Comparison of ENCODE assay signal across 9 cellular contexts in the genomic region with DNA sequence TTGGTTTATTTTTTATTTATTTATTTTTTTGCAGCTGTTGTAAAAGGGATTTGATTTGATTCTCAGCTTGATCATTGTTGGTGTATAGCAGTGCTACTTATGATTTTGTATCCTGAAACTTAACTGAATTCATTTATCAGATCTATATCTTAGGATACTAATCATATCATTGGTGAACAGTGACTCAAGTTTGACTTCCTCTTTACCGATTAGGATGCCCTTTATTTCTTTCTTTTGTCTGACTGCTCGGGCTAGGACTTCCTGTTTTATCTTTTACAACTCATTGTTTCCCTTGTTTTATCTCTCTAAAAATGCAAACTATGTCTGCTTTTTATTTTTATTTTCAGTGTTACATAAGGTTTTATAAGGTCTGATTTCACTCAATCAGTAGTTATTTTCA.
DNase-seq lines count a peak whose midpoint lies in the region; ATAC-seq lines count a peak whose summit lies in the region.
"Had no signal": no experiment of that assay in that cellular context is flagged by ENCODE, and none has a peak within 500 bp of the region (broad histone marks: within the 10 kb centered on the region; RNA-seq: fewer than 3 reads in every experiment).

No MANE protein-coding gene starts in this region.

- peaks cover 37% of the 10 kb centered on the region for H3K36me3 Mint-ChIP-seq in activated naive CD4-positive, alpha-beta T cell treated with anti-CD3 and anti-CD28 coated beads, Interleukin-2, amount 50 U/mL, for 24 hours
- H3K36me3 Mint-ChIP-seq in effector memory CD8-positive, alpha-beta T cell (ENCODE audit: insufficient read depth): peaks cover 47% of the 10 kb centered on the region

- peaks cover 74% of the 10 kb centered on the region for H3K4me1 Mint-ChIP-seq in activated naive CD4-positive, alpha-beta T cell treated with anti-CD3 and anti-CD28 coated beads, Interleukin-2, amount 50 U/mL, for 24 hours
- peaks cover 32 to 59% of the 10 kb centered on the region in 2 donors for H3K4me1 Mint-ChIP-seq in effector memory CD8-positive, alpha-beta T cell (ENCODE audit: low read depth in 2 of 2)

- ATAC-seq in effector memory CD8-positive, alpha-beta T cell (replicated peaks): no peak
- ATAC-seq in GM18519 (IDR thresholded peaks at IDR 0.05; ENCODE audit: low FRiP score, unreplicated experiment) (no peak), HG03460 (IDR thresholded peaks at IDR 0.05; ENCODE audit: unreplicated experiment) (no peak)

- peak overlapping the region; percentile 98 for H3K27ac Mint-ChIP-seq in activated naive CD4-positive, alpha-beta T cell treated with anti-CD3 and anti-CD28 coated beads, Interleukin-2, amount 50 U/mL, for 24 hours
- H3K27ac Mint-ChIP-seq in effector memory CD8-positive, alpha-beta T cell: peak overlapping the region; percentile 89

- H3K9me3 Mint-ChIP-seq in activated naive CD4-positive, alpha-beta T cell treated with anti-CD3 and anti-CD28 coated beads, Interleukin-2, amount 50 U/mL, for 24 hours: peaks cover 5% of the 10 kb centered on the region
- H3K9me3 Mint-ChIP-seq in effector memory CD8-positive, alpha-beta T cell: peaks cover 0 to 2% of the 10 kb centered on the region in 2 donors

- DNase-seq in activated naive CD4-positive, alpha-beta T cell (lab: John Stamatoyannopoulos, UW): no peak
- DNase-seq in OCI-M1 (lab: John Stamatoyannopoulos, UW) (peak; percentile 83), iPS-NIHi7 (ENCODE audit: extremely low spot score) (no peak), NCI-H510A treated with DMSO at 0.1 percent for 48 hours (lab: John Stamatoyannopoulos, UW) (no peak)
- no peak for DNase-seq in effector memory CD8-positive, alpha-beta T cell
- DNase-seq: NCI-H187 treated with DMSO at 0.1 percent for 48 hours had no signal

- peak overlapping the region; percentile 91 for H3K4me3 Mint-ChIP-seq in activated naive CD4-positive, alpha-beta T cell treated with anti-CD3 and anti-CD28 coated beads, Interleukin-2, amount 50 U/mL, for 24 hours
- H3K4me3 Mint-ChIP-seq in effector memory CD8-positive, alpha-beta T cell: peak overlapping the region; percentile 56 to 70

- H3K27me3 Mint-ChIP-seq in activated naive CD4-positive, alpha-beta T cell treated with anti-CD3 and anti-CD28 coated beads, Interleukin-2, amount 50 U/mL, for 24 hours: no peaks in the 10 kb centered on the region
- H3K27me3 Mint-ChIP-seq in effector memory CD8-positive, alpha-beta T cell: no peaks in the 10 kb centered on the region
